Comparison of ENCODE assay signal across 27 cellular contexts in genomic region chr12:129617849-129618248, GRCh38.
"Had no signal": no experiment of that assay in that cellular context is flagged by ENCODE, and none has a peak within 500 bp of the region (broad histone marks: within the 10 kb centered on the region; RNA-seq: fewer than 3 reads in every experiment).

No MANE protein-coding gene starts in this region.

- H3K4me1 Mint-ChIP-seq: IgD-negative memory B cell had no signal

- H3K4me3 Mint-ChIP-seq: IgD-negative memory B cell had no signal

- H3K36me3 ChIP-seq: Peyer's patch, SJCRH30 had no signal

- H3K4me3 ChIP-seq: K562, PC-9, Peyer's patch, SJCRH30 had no signal

- H3K27me3 ChIP-seq: Peyer's patch, SJCRH30 had no signal

- H3K4me1 ChIP-seq: Peyer's patch had no signal

- DNase-seq: Kasumi-1; MV-4-11; NCI-H1092; NCI-H1105 treated with DMSO at 0.1 percent for 48 hours; NCI-H1417 treated with DMSO at 0.1 percent for 48 hours; NCI-H146; NCI-H1694 treated with DMSO at 0.1 percent for 48 hours; NCI-H2029; NCI-H2081 treated with DMSO at 0.1 percent for 48 hours; NCI-H2171; NCI-H226; NCI-H446; NCI-H510A; NCI-H524 treated with DMSO at 0.1 percent for 48 hours; NCI-H69; NCI-H774; NK-92 treated with Interleukin-12 subunit alpha and Interleukin-12 subunit beta, amount 100 ng/mL, for 24 hours; OCI-M1; PC-9; Peyer's patch; SHP77 treated with DMSO at 0.1 percent for 48 hours; SJCRH30; T-helper 1 cell had no signal

- H3K27me3 Mint-ChIP-seq: IgD-negative memory B cell had no signal

- H3K9ac ChIP-seq: KMS-11 had no signal

- H3K4me2 ChIP-seq: KMS-11, PC-9 had no signal

- H3K27ac ChIP-seq: HL-60, KMS-11, PC-9, Peyer's patch, SJCRH30 had no signal

- H3K27ac Mint-ChIP-seq: IgD-negative memory B cell had no signal
